ENCODE assay signal across 1 cellular context in genomic region chr3:152436707-152437615, GRCh38.
TF ChIP-seq lines count a peak whose summit lies in the region.

No MANE protein-coding gene starts in this region.

TF ChIP-seq in K562, 482 proteins besides CTCF, POLR2A, EP300 and RAD21 (continued from another document and continues in another):
- TF ChIP-seq FOXK1 (CRISPR knock-in tag; IDR thresholded peaks at IDR 0.05; ENCODE audit: borderline replicate concordance): no peak
- no peak for TF ChIP-seq ZNF561 (CRISPR knock-in tag; conservative IDR thresholded peaks at IDR 0.05)
- TF ChIP-seq, protein P1, sequence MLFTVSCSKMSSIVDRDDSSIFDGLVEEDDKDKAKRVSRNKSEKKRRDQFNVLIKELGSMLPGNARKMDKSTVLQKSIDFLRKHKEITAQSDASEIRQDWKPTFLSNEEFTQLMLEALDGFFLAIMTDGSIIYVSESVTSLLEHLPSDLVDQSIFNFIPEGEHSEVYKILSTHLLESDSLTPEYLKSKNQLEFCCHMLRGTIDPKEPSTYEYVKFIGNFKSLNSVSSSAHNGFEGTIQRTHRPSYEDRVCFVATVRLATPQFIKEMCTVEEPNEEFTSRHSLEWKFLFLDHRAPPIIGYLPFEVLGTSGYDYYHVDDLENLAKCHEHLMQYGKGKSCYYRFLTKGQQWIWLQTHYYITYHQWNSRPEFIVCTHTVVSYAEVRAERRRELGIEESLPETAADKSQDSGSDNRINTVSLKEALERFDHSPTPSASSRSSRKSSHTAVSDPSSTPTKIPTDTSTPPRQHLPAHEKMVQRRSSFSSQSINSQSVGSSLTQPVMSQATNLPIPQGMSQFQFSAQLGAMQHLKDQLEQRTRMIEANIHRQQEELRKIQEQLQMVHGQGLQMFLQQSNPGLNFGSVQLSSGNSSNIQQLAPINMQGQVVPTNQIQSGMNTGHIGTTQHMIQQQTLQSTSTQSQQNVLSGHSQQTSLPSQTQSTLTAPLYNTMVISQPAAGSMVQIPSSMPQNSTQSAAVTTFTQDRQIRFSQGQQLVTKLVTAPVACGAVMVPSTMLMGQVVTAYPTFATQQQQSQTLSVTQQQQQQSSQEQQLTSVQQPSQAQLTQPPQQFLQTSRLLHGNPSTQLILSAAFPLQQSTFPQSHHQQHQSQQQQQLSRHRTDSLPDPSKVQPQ (CRISPR knock-in tag; IDR thresholded peaks at IDR 0.05; ENCODE audit: borderline replicate concordance): no peak
- no peak for TF ChIP-seq ELF2 (CRISPR knock-in tag; IDR thresholded peaks at IDR 0.05)
- TF ChIP-seq SAP30 (IDR thresholded peaks at IDR 0.05; ENCODE audit: borderline replicate concordance, insufficient read depth, low read depth, low read length, poor library complexity, severe bottlenecking): no peak
- no peak for TF ChIP-seq VEZF1 (CRISPR knock-in tag; IDR thresholded peaks at IDR 0.05)
- TF ChIP-seq SIN3B (IDR thresholded peaks at IDR 0.05; ENCODE audit: low read depth): no peak
- TF ChIP-seq, protein P2, sequence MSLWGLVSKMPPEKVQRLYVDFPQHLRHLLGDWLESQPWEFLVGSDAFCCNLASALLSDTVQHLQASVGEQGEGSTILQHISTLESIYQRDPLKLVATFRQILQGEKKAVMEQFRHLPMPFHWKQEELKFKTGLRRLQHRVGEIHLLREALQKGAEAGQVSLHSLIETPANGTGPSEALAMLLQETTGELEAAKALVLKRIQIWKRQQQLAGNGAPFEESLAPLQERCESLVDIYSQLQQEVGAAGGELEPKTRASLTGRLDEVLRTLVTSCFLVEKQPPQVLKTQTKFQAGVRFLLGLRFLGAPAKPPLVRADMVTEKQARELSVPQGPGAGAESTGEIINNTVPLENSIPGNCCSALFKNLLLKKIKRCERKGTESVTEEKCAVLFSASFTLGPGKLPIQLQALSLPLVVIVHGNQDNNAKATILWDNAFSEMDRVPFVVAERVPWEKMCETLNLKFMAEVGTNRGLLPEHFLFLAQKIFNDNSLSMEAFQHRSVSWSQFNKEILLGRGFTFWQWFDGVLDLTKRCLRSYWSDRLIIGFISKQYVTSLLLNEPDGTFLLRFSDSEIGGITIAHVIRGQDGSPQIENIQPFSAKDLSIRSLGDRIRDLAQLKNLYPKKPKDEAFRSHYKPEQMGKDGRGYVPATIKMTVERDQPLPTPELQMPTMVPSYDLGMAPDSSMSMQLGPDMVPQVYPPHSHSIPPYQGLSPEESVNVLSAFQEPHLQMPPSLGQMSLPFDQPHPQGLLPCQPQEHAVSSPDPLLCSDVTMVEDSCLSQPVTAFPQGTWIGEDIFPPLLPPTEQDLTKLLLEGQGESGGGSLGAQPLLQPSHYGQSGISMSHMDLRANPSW (CRISPR knock-in tag; IDR thresholded peaks at IDR 0.05): no peak
- no peak for TF ChIP-seq SIX5 (IDR thresholded peaks at IDR 0.05; ENCODE audit: borderline replicate concordance in 1 of 2, insufficient read depth in 1 of 2, low read depth in 1 of 2, low read length in 2 of 2)
- TF ChIP-seq ZNF695 (CRISPR knock-in tag; IDR thresholded peaks at IDR 0.05): no peak
- TF ChIP-seq, protein P3, sequence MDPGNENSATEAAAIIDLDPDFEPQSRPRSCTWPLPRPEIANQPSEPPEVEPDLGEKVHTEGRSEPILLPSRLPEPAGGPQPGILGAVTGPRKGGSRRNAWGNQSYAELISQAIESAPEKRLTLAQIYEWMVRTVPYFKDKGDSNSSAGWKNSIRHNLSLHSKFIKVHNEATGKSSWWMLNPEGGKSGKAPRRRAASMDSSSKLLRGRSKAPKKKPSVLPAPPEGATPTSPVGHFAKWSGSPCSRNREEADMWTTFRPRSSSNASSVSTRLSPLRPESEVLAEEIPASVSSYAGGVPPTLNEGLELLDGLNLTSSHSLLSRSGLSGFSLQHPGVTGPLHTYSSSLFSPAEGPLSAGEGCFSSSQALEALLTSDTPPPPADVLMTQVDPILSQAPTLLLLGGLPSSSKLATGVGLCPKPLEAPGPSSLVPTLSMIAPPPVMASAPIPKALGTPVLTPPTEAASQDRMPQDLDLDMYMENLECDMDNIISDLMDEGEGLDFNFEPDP (CRISPR knock-in tag; IDR thresholded peaks at IDR 0.05): no peak
- no peak for TF ChIP-seq ZFX (CRISPR knock-in tag; IDR thresholded peaks at IDR 0.05)
- no peak for TF ChIP-seq ARID3A (IDR thresholded peaks at IDR 0.05; ENCODE audit: borderline replicate concordance, low read depth, low read length)
- TF ChIP-seq BRF2 (IDR thresholded peaks at IDR 0.05; ENCODE audit: borderline replicate concordance, insufficient read depth, insufficient read length): no peak
- TF ChIP-seq ZNF395 (CRISPR knock-in tag; IDR thresholded peaks at IDR 0.05): no peak
- TF ChIP-seq POLR2H (tag; IDR thresholded peaks at IDR 0.05; ENCODE audit: low read depth): 0 out of 2 replicates have a peak, but pooled peaks have one; percentile 1
- peak; percentile 83 for TF ChIP-seq MYBL2 (IDR thresholded peaks at IDR 0.05; ENCODE audit: low read depth)
- no peak for TF ChIP-seq MYBL2 (CRISPR knock-in tag; IDR thresholded peaks at IDR 0.05; ENCODE audit: borderline replicate concordance)
- no peak for TF ChIP-seq ZBTB5 (IDR thresholded peaks at IDR 0.05)
- TF ChIP-seq RHOXF2B (CRISPR knock-in tag; conservative IDR thresholded peaks at IDR 0.05): no peak
- TF ChIP-seq ZNF830 (CRISPR knock-in tag; IDR thresholded peaks at IDR 0.05): no peak
- no peak for TF ChIP-seq JUND (IDR thresholded peaks at IDR 0.05; ENCODE audit: borderline replicate concordance, low read depth, low read length)
- TF ChIP-seq JUND (tag; IDR thresholded peaks at IDR 0.05; ENCODE audit: borderline replicate concordance, low read depth, low read length): peak; percentile 52; the same call in 1 of the 3 replicates
- no peak for TF ChIP-seq NONO (IDR thresholded peaks at IDR 0.05; ENCODE audit: low read depth in 2 of 2, low read length in 1 of 2)
- TF ChIP-seq ZNF398 (CRISPR knock-in tag; IDR thresholded peaks at IDR 0.05): no peak
- TF ChIP-seq C11orf30 (IDR thresholded peaks at IDR 0.05; ENCODE audit: low read depth): peak; percentile 94
- TF ChIP-seq, protein P4, sequence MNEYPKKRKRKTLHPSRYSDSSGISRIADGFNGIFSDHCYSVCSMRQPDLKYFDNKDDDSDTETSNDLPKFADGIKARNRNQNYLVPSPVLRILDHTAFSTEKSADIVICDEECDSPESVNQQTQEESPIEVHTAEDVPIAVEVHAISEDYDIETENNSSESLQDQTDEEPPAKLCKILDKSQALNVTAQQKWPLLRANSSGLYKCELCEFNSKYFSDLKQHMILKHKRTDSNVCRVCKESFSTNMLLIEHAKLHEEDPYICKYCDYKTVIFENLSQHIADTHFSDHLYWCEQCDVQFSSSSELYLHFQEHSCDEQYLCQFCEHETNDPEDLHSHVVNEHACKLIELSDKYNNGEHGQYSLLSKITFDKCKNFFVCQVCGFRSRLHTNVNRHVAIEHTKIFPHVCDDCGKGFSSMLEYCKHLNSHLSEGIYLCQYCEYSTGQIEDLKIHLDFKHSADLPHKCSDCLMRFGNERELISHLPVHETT (CRISPR knock-in tag; conservative IDR thresholded peaks at IDR 0.05 in 1 of 2, IDR thresholded peaks at IDR 0.05 in 1 of 2): no peak
- TF ChIP-seq HNRNPLL (IDR thresholded peaks at IDR 0.05; ENCODE audit: low read depth, low read length, poor library complexity, severe bottlenecking): no peak
- no peak for TF ChIP-seq PHF8 (IDR thresholded peaks at IDR 0.05; ENCODE audit: borderline replicate concordance, low read length)
- TF ChIP-seq NELFE (IDR thresholded peaks at IDR 0.05; ENCODE audit: insufficient read depth, insufficient read length): no peak
- TF ChIP-seq EHMT2 (IDR thresholded peaks at IDR 0.05): no peak
- no peak for TF ChIP-seq HDAC1 (IDR thresholded peaks at IDR 0.05)
- TF ChIP-seq SOX6 (IDR thresholded peaks at IDR 0.05): peak; percentile 75; the same call in 1 of the 2 replicates
- TF ChIP-seq CEBPG (CRISPR knock-in tag; IDR thresholded peaks at IDR 0.05): no peak
- no peak for TF ChIP-seq CEBPG (tag; conservative IDR thresholded peaks at IDR 0.05 in 1 of 2, IDR thresholded peaks at IDR 0.05 in 1 of 2)
- no peak for TF ChIP-seq RBM39 (optimal IDR thresholded peaks at IDR 0.05; ENCODE audit: low read depth, low read length)
- TF ChIP-seq POLR3A (IDR thresholded peaks at IDR 0.05; ENCODE audit: borderline replicate concordance, extremely low read depth, insufficient read depth, insufficient read length): no peak
- no peak for TF ChIP-seq EP400 (IDR thresholded peaks at IDR 0.05)
- no peak for TF ChIP-seq ZNF785 (CRISPR knock-in tag; IDR thresholded peaks at IDR 0.05)
- TF ChIP-seq, protein P5, sequence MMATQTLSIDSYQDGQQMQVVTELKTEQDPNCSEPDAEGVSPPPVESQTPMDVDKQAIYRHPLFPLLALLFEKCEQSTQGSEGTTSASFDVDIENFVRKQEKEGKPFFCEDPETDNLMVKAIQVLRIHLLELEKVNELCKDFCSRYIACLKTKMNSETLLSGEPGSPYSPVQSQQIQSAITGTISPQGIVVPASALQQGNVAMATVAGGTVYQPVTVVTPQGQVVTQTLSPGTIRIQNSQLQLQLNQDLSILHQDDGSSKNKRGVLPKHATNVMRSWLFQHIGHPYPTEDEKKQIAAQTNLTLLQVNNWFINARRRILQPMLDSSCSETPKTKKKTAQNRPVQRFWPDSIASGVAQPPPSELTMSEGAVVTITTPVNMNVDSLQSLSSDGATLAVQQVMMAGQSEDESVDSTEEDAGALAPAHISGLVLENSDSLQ (IDR thresholded peaks at IDR 0.05): peak; percentile 23; the same call in 1 of the 2 replicates
- no peak for TF ChIP-seq LEF1 (IDR thresholded peaks at IDR 0.05)
- TF ChIP-seq MTA3 (IDR thresholded peaks at IDR 0.05; ENCODE audit: borderline replicate concordance): no peak
- no peak for TF ChIP-seq CBX5 (IDR thresholded peaks at IDR 0.05; ENCODE audit: borderline replicate concordance, low read depth)
- no peak for TF ChIP-seq ZNF174 (CRISPR knock-in tag; IDR thresholded peaks at IDR 0.05)
- no peak for TF ChIP-seq MAZ (CRISPR knock-in tag; conservative IDR thresholded peaks at IDR 0.05 in 1 of 2, IDR thresholded peaks at IDR 0.05 in 1 of 2)
- TF ChIP-seq HDAC3 (IDR thresholded peaks at IDR 0.05; ENCODE audit: borderline replicate concordance, partially characterized antibody): no peak
